Comparison of ENCODE assay signal across 1 cellular context in genomic region chr19:17337675-17338439, GRCh38.
TF ChIP-seq lines count a peak whose summit lies in the region.

No MANE protein-coding gene starts in this region.

TF ChIP-seq in K562, 482 proteins besides CTCF, POLR2A, EP300 and RAD21 (continued from another document and continues in another):
- TF ChIP-seq ARID3A (IDR thresholded peaks at IDR 0.05; ENCODE audit: borderline replicate concordance, low read depth, low read length): no peak
- TF ChIP-seq ZBTB7A (IDR thresholded peaks at IDR 0.05; ENCODE audit: borderline replicate concordance, control insufficient read depth, low read depth, low read length): peak; percentile 12; the same call in 1 of the 2 replicates
- TF ChIP-seq SRSF9 (IDR thresholded peaks at IDR 0.05; ENCODE audit: borderline replicate concordance, low read depth, low read length): no peak
- 0 out of 2 replicates have a peak, but pooled peaks have one; percentile 83 for TF ChIP-seq ZFPM2 (CRISPR knock-in tag; IDR thresholded peaks at IDR 0.05)
- no peak for TF ChIP-seq THRA (IDR thresholded peaks at IDR 0.05)
- no peak for TF ChIP-seq BRD9 (IDR thresholded peaks at IDR 0.05; ENCODE audit: low read depth, partially characterized antibody)
- no peak for TF ChIP-seq ZNF592 (IDR thresholded peaks at IDR 0.05)
- 0 out of 4 replicates have a peak, but pooled peaks of 1 of the 2 experiments have one; percentile 10 for TF ChIP-seq TEAD1 (CRISPR knock-in tag; IDR thresholded peaks at IDR 0.05)
- no peak for TF ChIP-seq NFXL1 (CRISPR knock-in tag; IDR thresholded peaks at IDR 0.05)
- no peak for TF ChIP-seq ZNF282 (CRISPR knock-in tag; IDR thresholded peaks at IDR 0.05)
- TF ChIP-seq STAT6 (CRISPR knock-in tag; IDR thresholded peaks at IDR 0.05): peak; percentile 28; the same call in 1 of the 2 replicates
- TF ChIP-seq ZNF707 (CRISPR knock-in tag; conservative IDR thresholded peaks at IDR 0.05): no peak
- no peak for TF ChIP-seq SMARCB1 (IDR thresholded peaks at IDR 0.05; ENCODE audit: insufficient read length, low read depth)
- TF ChIP-seq ZNF224 (CRISPR knock-in tag; IDR thresholded peaks at IDR 0.05): no peak
- TF ChIP-seq ZHX1 (conservative IDR thresholded peaks at IDR 0.05; ENCODE audit: low read length): no peak
- TF ChIP-seq ESRRB (CRISPR knock-in tag; IDR thresholded peaks at IDR 0.05; ENCODE audit: borderline replicate concordance): no peak
- no peak for TF ChIP-seq ZNF316 (IDR thresholded peaks at IDR 0.05)
- no peak for TF ChIP-seq LEF1 (IDR thresholded peaks at IDR 0.05)
- TF ChIP-seq SIN3B (IDR thresholded peaks at IDR 0.05; ENCODE audit: low read depth): no peak
- TF ChIP-seq SETDB1 (IDR thresholded peaks at IDR 0.05; ENCODE audit: low read length): no peak
- no peak for TF ChIP-seq PRPF4 (IDR thresholded peaks at IDR 0.05; ENCODE audit: insufficient read depth, low read depth, low read length, poor library complexity, severe bottlenecking)
- TF ChIP-seq XRCC5 (IDR thresholded peaks at IDR 0.05; ENCODE audit: low read depth, low read length): no peak; the same call in 1 of the 2 replicates
- 0 out of 4 replicates have a peak, but pooled peaks of 1 of the 2 experiments have one; percentile 21 for TF ChIP-seq TBL1XR1 (IDR thresholded peaks at IDR 0.05; ENCODE audit: low read length in 2 of 2)
- no peak for TF ChIP-seq SRSF7 (optimal IDR thresholded peaks at IDR 0.05; ENCODE audit: low read depth, low read length)
- TF ChIP-seq, protein P1, sequence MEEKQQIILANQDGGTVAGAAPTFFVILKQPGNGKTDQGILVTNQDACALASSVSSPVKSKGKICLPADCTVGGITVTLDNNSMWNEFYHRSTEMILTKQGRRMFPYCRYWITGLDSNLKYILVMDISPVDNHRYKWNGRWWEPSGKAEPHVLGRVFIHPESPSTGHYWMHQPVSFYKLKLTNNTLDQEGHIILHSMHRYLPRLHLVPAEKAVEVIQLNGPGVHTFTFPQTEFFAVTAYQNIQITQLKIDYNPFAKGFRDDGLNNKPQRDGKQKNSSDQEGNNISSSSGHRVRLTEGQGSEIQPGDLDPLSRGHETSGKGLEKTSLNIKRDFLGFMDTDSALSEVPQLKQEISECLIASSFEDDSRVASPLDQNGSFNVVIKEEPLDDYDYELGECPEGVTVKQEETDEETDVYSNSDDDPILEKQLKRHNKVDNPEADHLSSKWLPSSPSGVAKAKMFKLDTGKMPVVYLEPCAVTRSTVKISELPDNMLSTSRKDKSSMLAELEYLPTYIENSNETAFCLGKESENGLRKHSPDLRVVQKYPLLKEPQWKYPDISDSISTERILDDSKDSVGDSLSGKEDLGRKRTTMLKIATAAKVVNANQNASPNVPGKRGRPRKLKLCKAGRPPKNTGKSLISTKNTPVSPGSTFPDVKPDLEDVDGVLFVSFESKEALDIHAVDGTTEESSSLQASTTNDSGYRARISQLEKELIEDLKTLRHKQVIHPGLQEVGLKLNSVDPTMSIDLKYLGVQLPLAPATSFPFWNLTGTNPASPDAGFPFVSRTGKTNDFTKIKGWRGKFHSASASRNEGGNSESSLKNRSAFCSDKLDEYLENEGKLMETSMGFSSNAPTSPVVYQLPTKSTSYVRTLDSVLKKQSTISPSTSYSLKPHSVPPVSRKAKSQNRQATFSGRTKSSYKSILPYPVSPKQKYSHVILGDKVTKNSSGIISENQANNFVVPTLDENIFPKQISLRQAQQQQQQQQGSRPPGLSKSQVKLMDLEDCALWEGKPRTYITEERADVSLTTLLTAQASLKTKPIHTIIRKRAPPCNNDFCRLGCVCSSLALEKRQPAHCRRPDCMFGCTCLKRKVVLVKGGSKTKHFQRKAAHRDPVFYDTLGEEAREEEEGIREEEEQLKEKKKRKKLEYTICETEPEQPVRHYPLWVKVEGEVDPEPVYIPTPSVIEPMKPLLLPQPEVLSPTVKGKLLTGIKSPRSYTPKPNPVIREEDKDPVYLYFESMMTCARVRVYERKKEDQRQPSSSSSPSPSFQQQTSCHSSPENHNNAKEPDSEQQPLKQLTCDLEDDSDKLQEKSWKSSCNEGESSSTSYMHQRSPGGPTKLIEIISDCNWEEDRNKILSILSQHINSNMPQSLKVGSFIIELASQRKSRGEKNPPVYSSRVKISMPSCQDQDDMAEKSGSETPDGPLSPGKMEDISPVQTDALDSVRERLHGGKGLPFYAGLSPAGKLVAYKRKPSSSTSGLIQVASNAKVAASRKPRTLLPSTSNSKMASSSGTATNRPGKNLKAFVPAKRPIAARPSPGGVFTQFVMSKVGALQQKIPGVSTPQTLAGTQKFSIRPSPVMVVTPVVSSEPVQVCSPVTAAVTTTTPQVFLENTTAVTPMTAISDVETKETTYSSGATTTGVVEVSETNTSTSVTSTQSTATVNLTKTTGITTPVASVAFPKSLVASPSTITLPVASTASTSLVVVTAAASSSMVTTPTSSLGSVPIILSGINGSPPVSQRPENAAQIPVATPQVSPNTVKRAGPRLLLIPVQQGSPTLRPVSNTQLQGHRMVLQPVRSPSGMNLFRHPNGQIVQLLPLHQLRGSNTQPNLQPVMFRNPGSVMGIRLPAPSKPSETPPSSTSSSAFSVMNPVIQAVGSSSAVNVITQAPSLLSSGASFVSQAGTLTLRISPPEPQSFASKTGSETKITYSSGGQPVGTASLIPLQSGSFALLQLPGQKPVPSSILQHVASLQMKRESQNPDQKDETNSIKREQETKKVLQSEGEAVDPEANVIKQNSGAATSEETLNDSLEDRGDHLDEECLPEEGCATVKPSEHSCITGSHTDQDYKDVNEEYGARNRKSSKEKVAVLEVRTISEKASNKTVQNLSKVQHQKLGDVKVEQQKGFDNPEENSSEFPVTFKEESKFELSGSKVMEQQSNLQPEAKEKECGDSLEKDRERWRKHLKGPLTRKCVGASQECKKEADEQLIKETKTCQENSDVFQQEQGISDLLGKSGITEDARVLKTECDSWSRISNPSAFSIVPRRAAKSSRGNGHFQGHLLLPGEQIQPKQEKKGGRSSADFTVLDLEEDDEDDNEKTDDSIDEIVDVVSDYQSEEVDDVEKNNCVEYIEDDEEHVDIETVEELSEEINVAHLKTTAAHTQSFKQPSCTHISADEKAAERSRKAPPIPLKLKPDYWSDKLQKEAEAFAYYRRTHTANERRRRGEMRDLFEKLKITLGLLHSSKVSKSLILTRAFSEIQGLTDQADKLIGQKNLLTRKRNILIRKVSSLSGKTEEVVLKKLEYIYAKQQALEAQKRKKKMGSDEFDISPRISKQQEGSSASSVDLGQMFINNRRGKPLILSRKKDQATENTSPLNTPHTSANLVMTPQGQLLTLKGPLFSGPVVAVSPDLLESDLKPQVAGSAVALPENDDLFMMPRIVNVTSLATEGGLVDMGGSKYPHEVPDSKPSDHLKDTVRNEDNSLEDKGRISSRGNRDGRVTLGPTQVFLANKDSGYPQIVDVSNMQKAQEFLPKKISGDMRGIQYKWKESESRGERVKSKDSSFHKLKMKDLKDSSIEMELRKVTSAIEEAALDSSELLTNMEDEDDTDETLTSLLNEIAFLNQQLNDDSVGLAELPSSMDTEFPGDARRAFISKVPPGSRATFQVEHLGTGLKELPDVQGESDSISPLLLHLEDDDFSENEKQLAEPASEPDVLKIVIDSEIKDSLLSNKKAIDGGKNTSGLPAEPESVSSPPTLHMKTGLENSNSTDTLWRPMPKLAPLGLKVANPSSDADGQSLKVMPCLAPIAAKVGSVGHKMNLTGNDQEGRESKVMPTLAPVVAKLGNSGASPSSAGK (IDR thresholded peaks at IDR 0.05): peak; percentile 1
- peak; percentile 15 for TF ChIP-seq ARHGAP35 (IDR thresholded peaks at IDR 0.05; ENCODE audit: partially characterized antibody)
- TF ChIP-seq, protein P2, sequence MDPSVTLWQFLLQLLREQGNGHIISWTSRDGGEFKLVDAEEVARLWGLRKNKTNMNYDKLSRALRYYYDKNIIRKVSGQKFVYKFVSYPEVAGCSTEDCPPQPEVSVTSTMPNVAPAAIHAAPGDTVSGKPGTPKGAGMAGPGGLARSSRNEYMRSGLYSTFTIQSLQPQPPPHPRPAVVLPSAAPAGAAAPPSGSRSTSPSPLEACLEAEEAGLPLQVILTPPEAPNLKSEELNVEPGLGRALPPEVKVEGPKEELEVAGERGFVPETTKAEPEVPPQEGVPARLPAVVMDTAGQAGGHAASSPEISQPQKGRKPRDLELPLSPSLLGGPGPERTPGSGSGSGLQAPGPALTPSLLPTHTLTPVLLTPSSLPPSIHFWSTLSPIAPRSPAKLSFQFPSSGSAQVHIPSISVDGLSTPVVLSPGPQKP (CRISPR knock-in tag; IDR thresholded peaks at IDR 0.05): no peak
